ENCODE assay signal across 8 cellular contexts in the genomic region with DNA sequence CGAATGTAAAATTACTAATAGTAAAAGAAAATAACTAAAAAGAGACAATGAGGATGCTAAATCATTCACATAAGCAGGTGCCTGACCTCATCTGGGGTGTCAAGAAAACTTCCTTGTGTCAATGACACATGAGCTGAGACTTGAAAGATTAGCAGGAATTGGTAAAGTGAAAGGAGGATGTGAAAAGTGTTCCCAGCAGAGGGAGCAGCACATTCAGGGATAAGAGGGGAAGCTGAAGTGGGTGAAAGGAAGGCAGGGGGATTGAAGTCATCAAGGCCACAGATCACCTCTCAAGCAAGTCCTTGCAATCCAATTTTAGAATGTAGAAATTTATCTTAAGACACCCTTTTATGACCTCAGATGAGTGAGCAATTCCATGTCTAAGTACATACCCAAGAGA.
DNase-seq lines count a peak whose midpoint lies in the region; ATAC-seq, FAIRE-seq and TF ChIP-seq lines count a peak whose summit lies in the region.

No MANE protein-coding gene starts in this region.

- no peak overlapping the region for H3K9ac ChIP-seq in HepG2 (ENCODE audit: insufficient read depth, low read depth, low read length)

- no peaks in the 10 kb centered on the region for H3K9me3 Mint-ChIP-seq in activated CD8-positive, alpha-beta T cell treated with anti-CD3 and anti-CD28 coated beads for 36 hours

- H3K9me3 ChIP-seq in DOHH2 (ENCODE audit: control insufficient read depth, insufficient read depth, low read length) (no peaks in the 10 kb centered on the region), HepG2 (ENCODE audit: low read length) (no peaks in the 10 kb centered on the region)

- TF ChIP-seq EP300 in HepG2 (IDR thresholded peaks at IDR 0.05; ENCODE audit: low read depth in 2 of 2, low read length in 2 of 2) (no peak), HepG2 (CRISPR knock-in tag; IDR thresholded peaks at IDR 0.05; ENCODE audit: borderline replicate concordance) (no peak)

- POLR2A ChIA-PET in HepG2 (lab: Yijun Ruan, JAX): no interaction called here
- POLR2A ChIA-PET in activated CD8-positive, alpha-beta T cell treated with anti-CD3 and anti-CD28 coated beads for 36 hours (lab: Charles Lee): no interaction called here

- H3K27me3 ChIP-seq in DOHH2 (ENCODE audit: control insufficient read depth, low read length): peaks cover 3% of the 10 kb centered on the region; the same call in 1 of the 2 replicates
- no peaks in the 10 kb centered on the region for H3K27me3 ChIP-seq in HepG2 (ENCODE audit: control insufficient read depth in 1 of 2, insufficient read depth in 2 of 2, low read length in 2 of 2)

- no peaks in the 10 kb centered on the region for H3K36me3 Mint-ChIP-seq in activated CD8-positive, alpha-beta T cell treated with anti-CD3 and anti-CD28 coated beads for 36 hours (ENCODE audit: low read depth)

- H3K4me2 ChIP-seq in DOHH2 (ENCODE audit: low read length) (no peak overlapping the region), HepG2 (ENCODE audit: low read depth, low read length) (no peak overlapping the region)

- H3K27ac Mint-ChIP-seq in activated CD8-positive, alpha-beta T cell treated with anti-CD3 and anti-CD28 coated beads for 36 hours: no peak overlapping the region

- H3K27ac ChIP-seq in DOHH2 (ENCODE audit: low read depth, low read length): no peak overlapping the region
- H3K27ac ChIP-seq in HepG2 (ENCODE audit: extremely low read length, insufficient read depth, low read length): no peak overlapping the region

- FAIRE-seq in HepG2 (lab: Jason Lieb, UNC): peak; percentile 23

- intact Hi-C loops in HepG2 (cut with micrococcal nuclease; ENCODE audit: unreplicated experiment): loop anchor here (1.0 kb wide), 2 partner anchors 86 to 142 kb away; no protein-coding TSS in a partner anchor
- intact Hi-C loops in activated CD8-positive, alpha-beta T cell treated with anti-CD3 and anti-CD28 coated beads for 36 hours (cut with micrococcal nuclease): no loop called here

- 0% methylated on average over 1 of the region's 1 CpG for WGBS in HepG2 (ENCODE audit: low lambda C conversion rate)

- no peaks in the 10 kb centered on the region for H3K9me2 ChIP-seq in DOHH2 (replicated peaks; ENCODE audit: control insufficient read depth, low read length)

- peak; percentile 53 for DNase-seq in MV-4-11 (lab: John Stamatoyannopoulos, UW)
- DNase-seq in astrocyte of the spinal cord (ENCODE audit: low read depth, low spot score): peak; percentile 51
- peak; percentile 27 for DNase-seq in HepG2 (ENCODE audit: low spot score)
- no peak for DNase-seq in GM19238 (ENCODE audit: insufficient read length, low spot score)
- no peak for DNase-seq in activated CD8-positive, alpha-beta T cell treated with anti-CD3 and anti-CD28 coated beads for 36 hours

- CTCF ChIA-PET in HepG2 (lab: Yijun Ruan, JAX; ENCODE audit: low intra/inter-chr PET ratio, low total read pairs): interaction anchor here (1.0 to 1.7 kb wide), 2 partner anchors 86 to 142 kb away, joined by 4 to 6 read pairs; no protein-coding TSS in a partner anchor
- CTCF ChIA-PET in activated CD8-positive, alpha-beta T cell treated with anti-CD3 and anti-CD28 coated beads for 36 hours (lab: Charles Lee): no interaction called here

- no peak overlapping the region for H2AFZ ChIP-seq in HepG2 (ENCODE audit: low read length)

- H3K27me3 Mint-ChIP-seq in activated CD8-positive, alpha-beta T cell treated with anti-CD3 and anti-CD28 coated beads for 36 hours: peaks cover 4% of the 10 kb centered on the region

- in situ Hi-C loops in astrocyte of the spinal cord (cut with HindIII; ENCODE audit: low sequenced_read_pairs): no loop called here
- in situ Hi-C loops in HepG2 (cut with HindIII; ENCODE audit: extremely low pct_ligation_motif_present, low pct_unique_long_range_greater_than_20kb): loop anchor here (5.0 kb wide), 2 partner anchors 90 to 140 kb away; no protein-coding TSS in a partner anchor

- H3K79me2 ChIP-seq in DOHH2 (ENCODE audit: control insufficient read depth, low read length) (no peaks in the 10 kb centered on the region), HepG2 (ENCODE audit: insufficient read depth, low read length) (no peaks in the 10 kb centered on the region)

- peak; percentile 38; the same call in 1 of the 3 replicates for ATAC-seq in HepG2
- ATAC-seq in GM21381 (IDR thresholded peaks at IDR 0.05; ENCODE audit: unreplicated experiment): no peak
- no peak for ATAC-seq in GM18909 (IDR thresholded peaks at IDR 0.05; ENCODE audit: poor library complexity, unreplicated experiment)
- ATAC-seq in activated CD8-positive, alpha-beta T cell treated with anti-CD3 and anti-CD28 coated beads for 36 hours: no peak

- H3K36me3 ChIP-seq in DOHH2 (ENCODE audit: control insufficient read depth, low read length): no peaks in the 10 kb centered on the region
- no peaks in the 10 kb centered on the region for H3K36me3 ChIP-seq in HepG2 (replicated peaks in 1 of 2; ENCODE audit: control insufficient read depth in 1 of 2, insufficient read depth in 2 of 2, low read length in 2 of 2)

- no peak for TF ChIP-seq POLR2A in HepG2 (IDR thresholded peaks at IDR 0.05; ENCODE audit: insufficient read depth in 1 of 2, low read depth in 2 of 2, low read length in 2 of 2)

- no peaks in the 10 kb centered on the region for H3K4me1 ChIP-seq in DOHH2 (ENCODE audit: control insufficient read depth, low read length)
- H3K4me1 ChIP-seq in HepG2 (ENCODE audit: insufficient read depth, low read length): no peaks in the 10 kb centered on the region

- H3F3A ChIP-seq in DOHH2 (ENCODE audit: control insufficient read depth, insufficient read depth): no peaks in the 10 kb centered on the region

- H3K4me3 ChIP-seq in DOHH2 (ENCODE audit: low read length) (no peak overlapping the region), astrocyte of the spinal cord (ENCODE audit: low read depth, low read length) (no peak overlapping the region), HepG2 (replicated peaks in 1 of 3; ENCODE audit: insufficient read depth in 1 of 3, low read depth in 2 of 3, low read length in 3 of 3) (no peak overlapping the region)

- BruUV-seq in HepG2 (replicated peaks; lab: Mats Ljungman, UMichigan): no TSS peak

- no peaks in the 10 kb centered on the region for H4K20me1 ChIP-seq in DOHH2 (ENCODE audit: control insufficient read depth, insufficient read depth, low read depth, low read length)
- H4K20me1 ChIP-seq in HepG2 (ENCODE audit: insufficient read depth, low read length): no peaks in the 10 kb centered on the region

- TF ChIP-seq RAD21 in HepG2 (CRISPR knock-in tag; IDR thresholded peaks at IDR 0.05): no peak

- TF ChIP-seq CTCF in DOHH2 (IDR thresholded peaks at IDR 0.05; ENCODE audit: low read depth, low read length, poor library complexity, severe bottlenecking) (peak; percentile 21), astrocyte of the spinal cord (IDR thresholded peaks at IDR 0.05; ENCODE audit: low read depth, low read length) (peak; percentile 54), HepG2 (CRISPR knock-in tag; IDR thresholded peaks at IDR 0.05) (peak; percentile 56)
- TF ChIP-seq CTCF in activated CD8-positive, alpha-beta T cell treated with anti-CD3 and anti-CD28 coated beads for 36 hours (IDR thresholded peaks at IDR 0.05): no peak

- H3K4me1 Mint-ChIP-seq in activated CD8-positive, alpha-beta T cell treated with anti-CD3 and anti-CD28 coated beads for 36 hours (ENCODE audit: low read depth): no peaks in the 10 kb centered on the region

- no peak overlapping the region for H3K4me3 Mint-ChIP-seq in activated CD8-positive, alpha-beta T cell treated with anti-CD3 and anti-CD28 coated beads for 36 hours

TF ChIP-seq in HepG2, 621 proteins besides CTCF, POLR2A, EP300 and RAD21:
- TF ChIP-seq PAXIP1 (CRISPR knock-in tag; conservative IDR thresholded peaks at IDR 0.05) (no peak), STAG1 (CRISPR knock-in tag; IDR thresholded peaks at IDR 0.05) (peak; percentile 53), SMC3 (IDR thresholded peaks at IDR 0.05; ENCODE audit: low read length) (peak; percentile 44; the same call in 1 of the 2 replicates)

Comparison
In these comparisons a context has a peak if more than half of its experiments do, and no peak if none do; other contexts are left out.
1. DNase-seq: peak in MV-4-11 (single experiment), astrocyte of the spinal cord (single experiment) and HepG2 (single experiment); none in GM19238 (single experiment) and activated CD8-positive, alpha-beta T cell treated with anti-CD3 and anti-CD28 coated beads for 36 hours (single experiment).